Comparison of ENCODE assay signal across 9 cellular contexts in the genomic region with DNA sequence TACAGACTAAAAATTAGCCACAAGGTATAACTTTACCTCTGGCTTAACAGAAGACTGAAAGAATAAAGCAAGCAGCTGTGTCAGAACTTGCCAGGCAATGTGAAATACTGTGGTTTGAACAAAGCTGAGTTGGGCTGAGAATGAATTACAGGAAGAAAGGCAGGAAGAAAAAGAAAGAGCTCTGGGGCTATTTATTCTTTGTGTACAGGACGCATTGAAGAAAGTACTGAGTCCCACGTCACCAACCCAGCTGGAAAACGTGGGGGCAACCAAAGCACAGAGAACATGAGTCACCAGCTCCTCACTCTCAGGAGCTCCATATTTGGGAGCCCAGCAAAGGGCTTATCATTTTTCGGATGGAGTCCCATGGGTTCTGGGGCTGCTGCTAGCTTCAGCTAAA.
DNase-seq lines count a peak whose midpoint lies in the region; ATAC-seq and TF ChIP-seq lines count a peak whose summit lies in the region.
"Had no signal": no experiment of that assay in that cellular context is flagged by ENCODE, and none has a peak within 500 bp of the region (broad histone marks: within the 10 kb centered on the region; RNA-seq: fewer than 3 reads in every experiment).

No MANE protein-coding gene starts in this region.

- ATAC-seq in GM21529 (IDR thresholded peaks at IDR 0.05; ENCODE audit: unreplicated experiment): peak; percentile 53
- peak; percentile 92 for ATAC-seq in activated CD4-positive, alpha-beta T cell treated with anti-CD3 and anti-CD28 coated beads for 36 hours

- H3K27ac Mint-ChIP-seq in activated CD4-positive, alpha-beta T cell treated with anti-CD3 and anti-CD28 coated beads for 36 hours: peak overlapping the region; percentile 90
- H3K27ac Mint-ChIP-seq in chondrocyte (ENCODE audit: unreplicated experiment): peak overlapping the region; percentile 92
- H3K27ac Mint-ChIP-seq in type B pancreatic cell: peak overlapping the region; percentile 37

- peak overlapping the region; percentile 53 for H3K4me3 Mint-ChIP-seq in activated CD4-positive, alpha-beta T cell treated with anti-CD3 and anti-CD28 coated beads for 36 hours
- no peak overlapping the region for H3K4me3 Mint-ChIP-seq in chondrocyte (ENCODE audit: unreplicated experiment)
- no peak overlapping the region for H3K4me3 Mint-ChIP-seq in type B pancreatic cell

- H3K36me3 ChIP-seq in osteoblast (ENCODE audit: insufficient read depth, low read length): no peaks in the 10 kb centered on the region
- H3K36me3 ChIP-seq: ovary had no signal

- H3K4me2 ChIP-seq in osteoblast (ENCODE audit: insufficient read depth, low read length): peak overlapping the region; percentile 25

- no peaks in the 10 kb centered on the region for H3K27me3 ChIP-seq in osteoblast (ENCODE audit: insufficient read depth, low read length)
- H3K27me3 ChIP-seq: ovary had no signal

- peaks cover 81% of the 10 kb centered on the region for H3K4me1 Mint-ChIP-seq in activated CD4-positive, alpha-beta T cell treated with anti-CD3 and anti-CD28 coated beads for 36 hours
- H3K4me1 Mint-ChIP-seq in chondrocyte (ENCODE audit: low read depth): peaks cover 45% of the 10 kb centered on the region
- peaks cover 22% of the 10 kb centered on the region for H3K4me1 Mint-ChIP-seq in type B pancreatic cell (ENCODE audit: unreplicated experiment)

- no peaks in the 10 kb centered on the region for H3K79me2 ChIP-seq in osteoblast (ENCODE audit: insufficient read depth, low read length)

- H3K27me3 Mint-ChIP-seq in activated CD4-positive, alpha-beta T cell treated with anti-CD3 and anti-CD28 coated beads for 36 hours: no peaks in the 10 kb centered on the region
- H3K27me3 Mint-ChIP-seq in chondrocyte (ENCODE audit: low read depth) (no peaks in the 10 kb centered on the region), type B pancreatic cell (peaks cover 16% of the 10 kb centered on the region)

- no peaks in the 10 kb centered on the region for H3K9me3 ChIP-seq in osteoblast (ENCODE audit: low read depth, low read length)
- H3K9me3 ChIP-seq: ovary had no signal

- intact Hi-C loops in activated CD4-positive, alpha-beta T cell treated with anti-CD3 and anti-CD28 coated beads for 36 hours (cut with DNase I, micrococcal nuclease): loop anchor here (1.0 kb wide), 3 partner anchors 10 to 30 kb away; no protein-coding TSS in a partner anchor

- H3K36me3 Mint-ChIP-seq in activated CD4-positive, alpha-beta T cell treated with anti-CD3 and anti-CD28 coated beads for 36 hours (ENCODE audit: low read depth): peaks cover 63% of the 10 kb centered on the region
- no peaks in the 10 kb centered on the region for H3K36me3 Mint-ChIP-seq in chondrocyte (ENCODE audit: low read depth)
- H3K36me3 Mint-ChIP-seq in type B pancreatic cell: no peaks in the 10 kb centered on the region

- no peak overlapping the region for H3K4me3 ChIP-seq in osteoblast (ENCODE audit: insufficient read depth, low read length)
- H3K4me3 ChIP-seq: ovary had no signal

- peaks cover 15% of the 10 kb centered on the region for H3K4me1 ChIP-seq in osteoblast (ENCODE audit: insufficient read depth, low read length)

- H4K20me1 ChIP-seq in osteoblast (ENCODE audit: insufficient read depth, low read length): no peaks in the 10 kb centered on the region

- peak overlapping the region; percentile 75 for H2AFZ ChIP-seq in osteoblast (ENCODE audit: low read length)

- POLR2A ChIA-PET in activated CD4-positive, alpha-beta T cell treated with anti-CD3 and anti-CD28 coated beads for 36 hours (lab: Charles Lee): interaction anchor here (0.6 to 1.8 kb wide), 13 partner anchors 9 to 123 kb away, joined by 3 to 14 read pairs (median 4); a partner anchor contains a TSS

- CTCF ChIA-PET in activated CD4-positive, alpha-beta T cell treated with anti-CD3 and anti-CD28 coated beads for 36 hours (lab: Charles Lee): interaction anchor here (0.6 to 2.1 kb wide), 13 partner anchors 10 to 203 kb away, joined by 3 to 15 read pairs (median 4); no protein-coding TSS in a partner anchor

- TF ChIP-seq CTCF in chondrocyte (IDR thresholded peaks at IDR 0.05) (no peak), osteoblast (IDR thresholded peaks at IDR 0.05; ENCODE audit: extremely low read depth, low read depth, low read length) (no peak), type B pancreatic cell (conservative IDR thresholded peaks at IDR 0.05) (no peak)

- H3K27ac ChIP-seq in osteoblast (ENCODE audit: low read depth, low read length): peak overlapping the region; percentile 76
- H3K27ac ChIP-seq: ovary had no signal

- DNase-seq in activated CD4-positive, alpha-beta T cell treated with anti-CD3 and anti-CD28 coated beads for 36 hours: peak; percentile 90
- DNase-seq in chondrocyte (ENCODE audit: low spot score): no peak
- peak; percentile 90 for DNase-seq in osteoblast (ENCODE audit: insufficient read length, low spot score, missing footprints)
- DNase-seq in type B pancreatic cell (ENCODE audit: extremely low spot score, unreplicated experiment): no peak
- DNase-seq in 8988T: no peak
- no peak for DNase-seq in COLO829 (ENCODE audit: low spot score)
- DNase-seq in NCI-H748 (lab: John Stamatoyannopoulos, UW; ENCODE audit: unreplicated experiment): no peak

- H3K9me3 Mint-ChIP-seq in activated CD4-positive, alpha-beta T cell treated with anti-CD3 and anti-CD28 coated beads for 36 hours (ENCODE audit: low read depth): peaks cover 6% of the 10 kb centered on the region
- H3K9me3 Mint-ChIP-seq in chondrocyte (ENCODE audit: low read depth): no peaks in the 10 kb centered on the region
- H3K9me3 Mint-ChIP-seq in type B pancreatic cell: peaks cover 5% of the 10 kb centered on the region

Comparison
In these comparisons a context has a peak if more than half of its experiments do, and no peak if none do; other contexts are left out.
1. DNase-seq: peak in activated CD4-positive, alpha-beta T cell treated with anti-CD3 and anti-CD28 coated beads for 36 hours (single experiment) and osteoblast (single experiment); none in chondrocyte (single experiment), type B pancreatic cell (single experiment), 8988T (single experiment), COLO829 (single experiment) and NCI-H748 (single experiment).
2. H3K27ac Mint-ChIP-seq: peak in every context shown above with its lines; median percentile 92 in chondrocyte; 90 in activated CD4-positive, alpha-beta T cell treated with anti-CD3 and anti-CD28 coated beads for 36 hours; 37 in type B pancreatic cell.